ENCODE assay signal across 1 cellular context in genomic region chr3:123102826-123103225, GRCh38.
TF ChIP-seq lines count a peak whose summit lies in the region.

No MANE protein-coding gene starts in this region.

TF ChIP-seq in HepG2, 621 proteins besides CTCF, POLR2A, EP300 and RAD21:
- TF ChIP-seq ZNF276 (CRISPR knock-in tag; IDR thresholded peaks at IDR 0.05; ENCODE audit: low read depth), result no peak
- no peak for TF ChIP-seq ZBTB37 (CRISPR knock-in tag; IDR thresholded peaks at IDR 0.05)
- no peak for TF ChIP-seq HMG20B (CRISPR knock-in tag; conservative IDR thresholded peaks at IDR 0.05)
- no peak for TF ChIP-seq HNRNPLL (IDR thresholded peaks at IDR 0.05; ENCODE audit: low read depth, low read length, poor library complexity, severe bottlenecking)
- TF ChIP-seq THAP8 (CRISPR knock-in tag; IDR thresholded peaks at IDR 0.05; ENCODE audit: borderline replicate concordance), result no peak
- no peak for TF ChIP-seq TCF7 (IDR thresholded peaks at IDR 0.05; ENCODE audit: low read depth)
- TF ChIP-seq ADNP (CRISPR knock-in tag; IDR thresholded peaks at IDR 0.05), result no peak
- TF ChIP-seq ZNF460 (CRISPR knock-in tag; IDR thresholded peaks at IDR 0.05; ENCODE audit: borderline replicate concordance), result no peak
- TF ChIP-seq KDM5B (CRISPR knock-in tag; IDR thresholded peaks at IDR 0.05; ENCODE audit: borderline replicate concordance), result no peak
- no peak for TF ChIP-seq ZNF232 (CRISPR knock-in tag; IDR thresholded peaks at IDR 0.05; ENCODE audit: borderline replicate concordance)
- TF ChIP-seq RCOR2 (CRISPR knock-in tag; IDR thresholded peaks at IDR 0.05), result no peak
TF ChIP-seq in HepG2: peak in this region for 0.
